6 cellular contexts compared by ENCODE assay signal in genomic region chr3:167033866-167034265, GRCh38.
"Had no signal": no experiment of that assay in that cellular context is flagged by ENCODE, and none has a peak within 500 bp of the region (broad histone marks: within the 10 kb centered on the region; RNA-seq: fewer than 3 reads in every experiment).

No MANE protein-coding gene starts in this region.

- H3K27ac ChIP-seq: HL-60 had no signal

- H3K4me3 ChIP-seq: K562 had no signal

- DNase-seq: IMR-90, KBM-7 had no signal

- ATAC-seq: HepG2, K562 had no signal

- FAIRE-seq: HepG2, HTR-8/SVneo, K562 had no signal
